In the genomic region with DNA sequence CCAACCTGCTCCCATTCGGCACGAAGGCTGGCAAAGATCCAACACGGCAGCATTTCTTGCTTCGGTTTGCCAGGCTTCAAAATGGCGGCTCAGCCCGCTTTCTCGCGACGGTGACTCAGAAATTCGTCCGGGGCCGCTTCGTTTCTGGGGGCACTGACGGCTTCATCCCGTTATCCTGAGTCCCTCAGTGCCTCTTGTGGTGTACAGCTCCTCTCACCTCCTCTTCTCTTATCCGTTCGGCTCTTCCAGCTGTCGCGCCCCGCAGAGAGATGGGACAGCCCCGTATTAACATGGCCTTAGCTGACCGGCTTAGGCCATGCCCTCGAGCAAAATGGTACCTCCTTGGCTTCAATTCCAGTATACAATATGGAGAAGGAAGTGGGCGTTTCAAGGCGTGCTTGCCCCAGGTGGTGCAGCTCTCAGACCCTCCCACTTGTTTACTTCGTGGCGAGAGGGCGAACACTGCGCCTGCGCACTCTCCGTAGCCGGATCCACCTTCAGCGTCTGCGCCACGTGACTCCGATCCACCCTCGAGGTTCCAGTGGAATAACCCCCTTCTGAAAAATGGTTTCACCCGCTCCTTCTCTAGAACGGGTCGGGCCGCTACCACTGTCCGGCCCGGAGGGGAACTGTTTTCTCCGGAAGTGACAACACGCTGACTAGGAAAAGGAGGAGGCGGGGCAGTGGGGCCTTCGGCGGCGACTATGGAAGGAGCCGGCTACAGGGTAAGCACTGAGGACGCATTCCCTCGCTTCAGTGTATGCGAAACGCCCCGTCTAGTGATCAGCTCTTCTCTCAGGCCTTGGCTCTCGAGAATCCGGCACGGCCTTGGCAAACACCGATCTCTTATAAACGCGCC, we compare ENCODE assay signal across 1 cellular context.
TF ChIP-seq lines count a peak whose summit lies in the region.

TSS of gene AKT1S1 (minus strand) at position 336 of the 859 bp plus-strand sequence. CDS start 4,060 bp downstream, outside the sequence.
TSS of gene TBC1D17 (plus strand) at position 683 of the 859 bp plus-strand sequence. CDS start at position 705, 22 bp downstream.

TF ChIP-seq in H1, 55 proteins besides CTCF, POLR2A, EP300 and RAD21 (continues in another document):
- TF ChIP-seq RBBP5 (IDR thresholded peaks at IDR 0.05; ENCODE audit: borderline replicate concordance, low read depth, low read length) (no peak; the same call in 1 of the 2 replicates), FOSL1 (IDR thresholded peaks at IDR 0.05; ENCODE audit: insufficient read depth, low read depth, low read length) (no peak), SIN3A (conservative IDR thresholded peaks at IDR 0.05 in 1 of 2, IDR thresholded peaks at IDR 0.05 in 1 of 2; ENCODE audit: low read depth in 1 of 2, low read length in 2 of 2) (peak; percentile 21 to 79; a peak in 2 of 4 replicates), SP2 (IDR thresholded peaks at IDR 0.05; ENCODE audit: low read length) (no peak), E2F6 (IDR thresholded peaks at IDR 0.05) (peak; percentile 50; the same call in 1 of the 2 replicates), KDM5A (IDR thresholded peaks at IDR 0.05; ENCODE audit: low read length) (peak; percentile 71; the same call in 1 of the 2 replicates), TAF1 (IDR thresholded peaks at IDR 0.05; ENCODE audit: low read depth, low read length) (peak; percentile 90), SIRT6 (IDR thresholded peaks at IDR 0.05; ENCODE audit: low read length) (no peak), JUN (IDR thresholded peaks at IDR 0.05; ENCODE audit: low read depth, low read length) (no peak), MAX (IDR thresholded peaks at IDR 0.05) (peak; percentile 95), GTF2F1 (IDR thresholded peaks at IDR 0.05; ENCODE audit: borderline replicate concordance, low read depth, low read length) (no peak), SUZ12 (IDR thresholded peaks at IDR 0.05; ENCODE audit: low read length) (no peak), EZH2 (IDR thresholded peaks at IDR 0.05; ENCODE audit: low read depth, low read length, severe bottlenecking) (no peak), YY1 (IDR thresholded peaks at IDR 0.05; ENCODE audit: low read depth, low read length) (peak; percentile 95), ASH2L (IDR thresholded peaks at IDR 0.05; ENCODE audit: low read length) (peak; percentile 19), TAF7 (optimal IDR thresholded peaks at IDR 0.05; ENCODE audit: borderline replicate concordance, low read depth, low read length) (peak; percentile 83), TCF12 (IDR thresholded peaks at IDR 0.05; ENCODE audit: low read depth, low read length) (0 out of 2 replicates have a peak, but pooled peaks have one; percentile 12), HDAC2 (IDR thresholded peaks at IDR 0.05; ENCODE audit: borderline replicate concordance in 1 of 2, low read depth in 2 of 2, low read length in 2 of 2) (no peak), ATF2 (IDR thresholded peaks at IDR 0.05; ENCODE audit: low read length) (no peak; the same call in 1 of the 2 replicates), HDAC6 (IDR thresholded peaks at IDR 0.05; ENCODE audit: low read depth, low read length) (no peak), RXRA (IDR thresholded peaks at IDR 0.05; ENCODE audit: insufficient read depth, low read depth, low read length) (no peak), NANOG (IDR thresholded peaks at IDR 0.05; ENCODE audit: insufficient read depth, low read depth, low read length, poor library complexity, severe bottlenecking) (no peak), BRCA1 (IDR thresholded peaks at IDR 0.05; ENCODE audit: low read depth, low read length) (peak; percentile 62), BCL11A (IDR thresholded peaks at IDR 0.05; ENCODE audit: low read depth in 2 of 2, low read length in 2 of 2) (no peak), TBP (IDR thresholded peaks at IDR 0.05; ENCODE audit: low read depth, low read length) (peak; percentile 27; the same call in 1 of the 2 replicates), CREB1 (IDR thresholded peaks at IDR 0.05) (peak; percentile 92), CEBPB (IDR thresholded peaks at IDR 0.05; ENCODE audit: low read depth, low read length) (no peak), TEAD4 (IDR thresholded peaks at IDR 0.05; ENCODE audit: low read depth, low read length) (no peak), POLR2AphosphoS5 (IDR thresholded peaks at IDR 0.05; ENCODE audit: low read depth, low read length) (peak; percentile 59), EGR1 (IDR thresholded peaks at IDR 0.05; ENCODE audit: borderline replicate concordance, low read depth, low read length) (peak; percentile 30; the same call in 1 of the 2 replicates), NRF1 (IDR thresholded peaks at IDR 0.05; ENCODE audit: low read depth, low read length) (peak; percentile 76), CBX5 (IDR thresholded peaks at IDR 0.05; ENCODE audit: low read depth, low read length) (no peak), CTBP2 (IDR thresholded peaks at IDR 0.05; ENCODE audit: borderline replicate concordance, insufficient read depth, insufficient read length, low read length) (no peak), SP4 (IDR thresholded peaks at IDR 0.05; ENCODE audit: low read length) (peak; percentile 83), MAFK (IDR thresholded peaks at IDR 0.05; ENCODE audit: low read depth, low read length) (no peak; the same call in 1 of the 2 replicates), JUND (IDR thresholded peaks at IDR 0.05; ENCODE audit: low read length) (peak; percentile 95), SP1 (IDR thresholded peaks at IDR 0.05; ENCODE audit: low read depth, low read length) (peak; percentile 71), POU5F1 (IDR thresholded peaks at IDR 0.05; ENCODE audit: low read depth, low read length) (no peak), CHD2 (IDR thresholded peaks at IDR 0.05; ENCODE audit: low read length) (peak; percentile 85), GABPA (IDR thresholded peaks at IDR 0.05; ENCODE audit: borderline replicate concordance, insufficient read depth, low read length) (peak; percentile 83; the same call in 1 of the 2 replicates), SIX5 (IDR thresholded peaks at IDR 0.05; ENCODE audit: low read depth, low read length) (peak; percentile 41), PHF8 (conservative IDR thresholded peaks at IDR 0.05; ENCODE audit: low read depth, low read length) (peak; percentile 78), BACH1 (IDR thresholded peaks at IDR 0.05; ENCODE audit: low read length) (peak; percentile 58; the same call in 1 of the 2 replicates), RFX5 (IDR thresholded peaks at IDR 0.05; ENCODE audit: borderline replicate concordance, low read depth, low read length) (no peak), CHD1 (IDR thresholded peaks at IDR 0.05; ENCODE audit: low read depth, low read length) (peak; percentile 95), CBX8 (IDR thresholded peaks at IDR 0.05; ENCODE audit: borderline replicate concordance, low read depth, low read length) (no peak), RNF2 (IDR thresholded peaks at IDR 0.05; ENCODE audit: borderline replicate concordance, low read depth, low read length, missing control alignments, poor library complexity, severe bottlenecking) (no peak), SRF (IDR thresholded peaks at IDR 0.05; ENCODE audit: low read depth, low read length) (no peak), ZNF274 (IDR thresholded peaks at IDR 0.05; ENCODE audit: borderline replicate concordance, extremely low read depth, low read length) (no peak), KDM4A (IDR thresholded peaks at IDR 0.05; ENCODE audit: low read depth, low read length, severe bottlenecking) (peak; percentile 66)
- TF ChIP-seq, protein P1, sequence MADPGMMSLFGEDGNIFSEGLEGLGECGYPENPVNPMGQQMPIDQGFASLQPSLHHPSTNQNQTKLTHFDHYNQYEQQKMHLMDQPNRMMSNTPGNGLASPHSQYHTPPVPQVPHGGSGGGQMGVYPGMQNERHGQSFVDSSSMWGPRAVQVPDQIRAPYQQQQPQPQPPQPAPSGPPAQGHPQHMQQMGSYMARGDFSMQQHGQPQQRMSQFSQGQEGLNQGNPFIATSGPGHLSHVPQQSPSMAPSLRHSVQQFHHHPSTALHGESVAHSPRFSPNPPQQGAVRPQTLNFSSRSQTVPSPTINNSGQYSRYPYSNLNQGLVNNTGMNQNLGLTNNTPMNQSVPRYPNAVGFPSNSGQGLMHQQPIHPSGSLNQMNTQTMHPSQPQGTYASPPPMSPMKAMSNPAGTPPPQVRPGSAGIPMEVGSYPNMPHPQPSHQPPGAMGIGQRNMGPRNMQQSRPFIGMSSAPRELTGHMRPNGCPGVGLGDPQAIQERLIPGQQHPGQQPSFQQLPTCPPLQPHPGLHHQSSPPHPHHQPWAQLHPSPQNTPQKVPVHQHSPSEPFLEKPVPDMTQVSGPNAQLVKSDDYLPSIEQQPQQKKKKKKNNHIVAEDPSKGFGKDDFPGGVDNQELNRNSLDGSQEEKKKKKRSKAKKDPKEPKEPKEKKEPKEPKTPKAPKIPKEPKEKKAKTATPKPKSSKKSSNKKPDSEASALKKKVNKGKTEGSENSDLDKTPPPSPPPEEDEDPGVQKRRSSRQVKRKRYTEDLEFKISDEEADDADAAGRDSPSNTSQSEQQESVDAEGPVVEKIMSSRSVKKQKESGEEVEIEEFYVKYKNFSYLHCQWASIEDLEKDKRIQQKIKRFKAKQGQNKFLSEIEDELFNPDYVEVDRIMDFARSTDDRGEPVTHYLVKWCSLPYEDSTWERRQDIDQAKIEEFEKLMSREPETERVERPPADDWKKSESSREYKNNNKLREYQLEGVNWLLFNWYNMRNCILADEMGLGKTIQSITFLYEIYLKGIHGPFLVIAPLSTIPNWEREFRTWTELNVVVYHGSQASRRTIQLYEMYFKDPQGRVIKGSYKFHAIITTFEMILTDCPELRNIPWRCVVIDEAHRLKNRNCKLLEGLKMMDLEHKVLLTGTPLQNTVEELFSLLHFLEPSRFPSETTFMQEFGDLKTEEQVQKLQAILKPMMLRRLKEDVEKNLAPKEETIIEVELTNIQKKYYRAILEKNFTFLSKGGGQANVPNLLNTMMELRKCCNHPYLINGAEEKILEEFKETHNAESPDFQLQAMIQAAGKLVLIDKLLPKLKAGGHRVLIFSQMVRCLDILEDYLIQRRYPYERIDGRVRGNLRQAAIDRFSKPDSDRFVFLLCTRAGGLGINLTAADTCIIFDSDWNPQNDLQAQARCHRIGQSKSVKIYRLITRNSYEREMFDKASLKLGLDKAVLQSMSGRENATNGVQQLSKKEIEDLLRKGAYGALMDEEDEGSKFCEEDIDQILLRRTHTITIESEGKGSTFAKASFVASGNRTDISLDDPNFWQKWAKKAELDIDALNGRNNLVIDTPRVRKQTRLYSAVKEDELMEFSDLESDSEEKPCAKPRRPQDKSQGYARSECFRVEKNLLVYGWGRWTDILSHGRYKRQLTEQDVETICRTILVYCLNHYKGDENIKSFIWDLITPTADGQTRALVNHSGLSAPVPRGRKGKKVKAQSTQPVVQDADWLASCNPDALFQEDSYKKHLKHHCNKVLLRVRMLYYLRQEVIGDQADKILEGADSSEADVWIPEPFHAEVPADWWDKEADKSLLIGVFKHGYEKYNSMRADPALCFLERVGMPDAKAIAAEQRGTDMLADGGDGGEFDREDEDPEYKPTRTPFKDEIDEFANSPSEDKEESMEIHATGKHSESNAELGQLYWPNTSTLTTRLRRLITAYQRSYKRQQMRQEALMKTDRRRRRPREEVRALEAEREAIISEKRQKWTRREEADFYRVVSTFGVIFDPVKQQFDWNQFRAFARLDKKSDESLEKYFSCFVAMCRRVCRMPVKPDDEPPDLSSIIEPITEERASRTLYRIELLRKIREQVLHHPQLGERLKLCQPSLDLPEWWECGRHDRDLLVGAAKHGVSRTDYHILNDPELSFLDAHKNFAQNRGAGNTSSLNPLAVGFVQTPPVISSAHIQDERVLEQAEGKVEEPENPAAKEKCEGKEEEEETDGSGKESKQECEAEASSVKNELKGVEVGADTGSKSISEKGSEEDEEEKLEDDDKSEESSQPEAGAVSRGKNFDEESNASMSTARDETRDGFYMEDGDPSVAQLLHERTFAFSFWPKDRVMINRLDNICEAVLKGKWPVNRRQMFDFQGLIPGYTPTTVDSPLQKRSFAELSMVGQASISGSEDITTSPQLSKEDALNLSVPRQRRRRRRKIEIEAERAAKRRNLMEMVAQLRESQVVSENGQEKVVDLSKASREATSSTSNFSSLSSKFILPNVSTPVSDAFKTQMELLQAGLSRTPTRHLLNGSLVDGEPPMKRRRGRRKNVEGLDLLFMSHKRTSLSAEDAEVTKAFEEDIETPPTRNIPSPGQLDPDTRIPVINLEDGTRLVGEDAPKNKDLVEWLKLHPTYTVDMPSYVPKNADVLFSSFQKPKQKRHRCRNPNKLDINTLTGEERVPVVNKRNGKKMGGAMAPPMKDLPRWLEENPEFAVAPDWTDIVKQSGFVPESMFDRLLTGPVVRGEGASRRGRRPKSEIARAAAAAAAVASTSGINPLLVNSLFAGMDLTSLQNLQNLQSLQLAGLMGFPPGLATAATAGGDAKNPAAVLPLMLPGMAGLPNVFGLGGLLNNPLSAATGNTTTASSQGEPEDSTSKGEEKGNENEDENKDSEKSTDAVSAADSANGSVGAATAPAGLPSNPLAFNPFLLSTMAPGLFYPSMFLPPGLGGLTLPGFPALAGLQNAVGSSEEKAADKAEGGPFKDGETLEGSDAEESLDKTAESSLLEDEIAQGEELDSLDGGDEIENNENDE (IDR thresholded peaks at IDR 0.05; ENCODE audit: insufficient replicate concordance, low read length) = no peak
- TF ChIP-seq, protein P2, sequence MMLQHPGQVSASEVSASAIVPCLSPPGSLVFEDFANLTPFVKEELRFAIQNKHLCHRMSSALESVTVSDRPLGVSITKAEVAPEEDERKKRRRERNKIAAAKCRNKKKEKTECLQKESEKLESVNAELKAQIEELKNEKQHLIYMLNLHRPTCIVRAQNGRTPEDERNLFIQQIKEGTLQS (IDR thresholded peaks at IDR 0.05; ENCODE audit: insufficient read depth, low read depth, low read length) = peak; percentile 75
- TF ChIP-seq, protein P3, sequence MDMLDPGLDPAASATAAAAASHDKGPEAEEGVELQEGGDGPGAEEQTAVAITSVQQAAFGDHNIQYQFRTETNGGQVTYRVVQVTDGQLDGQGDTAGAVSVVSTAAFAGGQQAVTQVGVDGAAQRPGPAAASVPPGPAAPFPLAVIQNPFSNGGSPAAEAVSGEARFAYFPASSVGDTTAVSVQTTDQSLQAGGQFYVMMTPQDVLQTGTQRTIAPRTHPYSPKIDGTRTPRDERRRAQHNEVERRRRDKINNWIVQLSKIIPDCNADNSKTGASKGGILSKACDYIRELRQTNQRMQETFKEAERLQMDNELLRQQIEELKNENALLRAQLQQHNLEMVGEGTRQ (IDR thresholded peaks at IDR 0.05; ENCODE audit: low read length) = peak; percentile 97
